18 cellular contexts compared by ENCODE assay signal in genomic region chr12:131794061-131794460, GRCh38. TPM values are rescaled to one million over a fixed set of nuclear protein-coding genes. Genes with fewer than 3 reads are reported as not detected.
DNase-seq lines count a peak whose midpoint lies in the region; ATAC-seq and TF ChIP-seq lines count a peak whose summit lies in the region.
"Had no signal": no experiment of that assay in that cellular context is flagged by ENCODE, and none has a peak within 500 bp of the region (broad histone marks: within the 10 kb centered on the region; RNA-seq: fewer than 3 reads in every experiment).

No MANE protein-coding gene starts in this region.

- H3K4me3 ChIP-seq in GM23338 (no peak overlapping the region), dorsolateral prefrontal cortex (no peak overlapping the region), heart right ventricle (no peak overlapping the region), mucosa of descending colon (no peak overlapping the region)
- H3K4me3 ChIP-seq: Peyer's patch, SJCRH30 had no signal

- no peaks in the 10 kb centered on the region for H3K9me3 ChIP-seq in T-helper 17 cell (ENCODE audit: control insufficient read depth, low read length, poor library complexity, severe bottlenecking)
- no peaks in the 10 kb centered on the region for H3K9me3 ChIP-seq in heart right ventricle
- H3K9me3 ChIP-seq in mucosa of descending colon = no peaks in the 10 kb centered on the region
- H3K9me3 ChIP-seq: Peyer's patch, SJCRH30 had no signal

- H3K79me2 ChIP-seq in GM23338 (replicated peaks; ENCODE audit: insufficient read depth) = no peaks in the 10 kb centered on the region

- no peak overlapping the region; the same call in 2 of the 3 replicates for H3K4me3 Mint-ChIP-seq in GM23338
- H3K4me3 Mint-ChIP-seq in T-helper 17 cell = no peak overlapping the region
- no peak overlapping the region for H3K4me3 Mint-ChIP-seq in stimulated activated naive CD8-positive, alpha-beta T cell treated with anti-CD3 and anti-CD28 coated beads, Interleukin-15, amount 100 ng/mL, for 72 hours
- H3K4me3 Mint-ChIP-seq: CD8-positive, alpha-beta T cell had no signal

- TF ChIP-seq CTCF in GM23338 (conservative IDR thresholded peaks at IDR 0.05; ENCODE audit: low read depth in 2 of 2) (no peak), dorsolateral prefrontal cortex (IDR thresholded peaks at IDR 0.05 in 54 of 56, conservative IDR thresholded peaks at IDR 0.05 in 2 of 56; ENCODE audit: low read depth in 1 of 56, partially characterized antibody in 56 of 56) (no peak), heart right ventricle (IDR thresholded peaks at IDR 0.05) (no peak), mucosa of descending colon (IDR thresholded peaks at IDR 0.05) (no peak)

- H3K27me3 ChIP-seq in GM23338 (ENCODE audit: insufficient read depth) (no peaks in the 10 kb centered on the region), dorsolateral prefrontal cortex (no peaks in the 10 kb centered on the region), heart right ventricle (no peaks in the 10 kb centered on the region)
- H3K27me3 ChIP-seq: Peyer's patch, SJCRH30 had no signal

- DNase-seq in GM23338 (ENCODE audit: low spot score) (no peak), T-helper 17 cell (no peak), dorsolateral prefrontal cortex (no peak), heart right ventricle (no peak), mucosa of descending colon (no peak)
- no peak for DNase-seq in stimulated activated naive CD8-positive, alpha-beta T cell treated with anti-CD3 and anti-CD28 coated beads, Interleukin-15, amount 100 ng/mL, for 72 hours
- DNase-seq in stimulated activated CD4-positive, alpha-beta T cell treated with anti-CD3 and anti-CD28 coated beads, Interleukin-1b, Interleukin-23, amount 100 ng/mL, for 48 hours = no peak
- DNase-seq: CD8-positive, alpha-beta T cell; NCI-H1105; NCI-H146; NCI-H2029; NCI-H2227 treated with DMSO at 0.1 percent for 48 hours; NCI-H510A treated with DMSO at 0.1 percent for 48 hours; NCI-H748 treated with DMSO at 0.1 percent for 48 hours; SJCRH30 had no signal

- peak overlapping the region; percentile 49; the same call in 1 of the 2 replicates for H3K27ac Mint-ChIP-seq in GM23338
- H3K27ac Mint-ChIP-seq in T-helper 17 cell = peak overlapping the region; percentile 37
- H3K27ac Mint-ChIP-seq in stimulated activated naive CD8-positive, alpha-beta T cell treated with anti-CD3 and anti-CD28 coated beads, Interleukin-15, amount 100 ng/mL, for 72 hours = peak overlapping the region; percentile 61 to 82
- H3K27ac Mint-ChIP-seq: CD8-positive, alpha-beta T cell had no signal

- peaks cover 17% of the 10 kb centered on the region for H3F3A ChIP-seq in GM23338 (replicated peaks; ENCODE audit: low read depth)

- intact Hi-C loops in dorsolateral prefrontal cortex (cut with DNase I) = no loop called here
- intact Hi-C loops in heart right ventricle (cut with DNase I) = no loop called here
- intact Hi-C loops in mucosa of descending colon (cut with DNase I, micrococcal nuclease) = no loop called here

- H3K9me3 Mint-ChIP-seq in GM23338 = no peaks in the 10 kb centered on the region; the same call in 2 of the 3 replicates
- no peaks in the 10 kb centered on the region for H3K9me3 Mint-ChIP-seq in stimulated activated naive CD8-positive, alpha-beta T cell treated with anti-CD3 and anti-CD28 coated beads, Interleukin-15, amount 100 ng/mL, for 72 hours
- H3K9me3 Mint-ChIP-seq: CD8-positive, alpha-beta T cell had no signal

- no peak overlapping the region for H3K4me2 ChIP-seq in GM23338
- H3K4me2 ChIP-seq: KMS-11 had no signal

- H3K27ac ChIP-seq in GM23338 (ENCODE audit: low read depth) (peak overlapping the region; percentile 79), dorsolateral prefrontal cortex (peak overlapping the region in 54 of 59 donors; percentile 5 to 83 (median 65)), heart right ventricle (no peak overlapping the region)
- H3K27ac ChIP-seq: HL-60, KMS-11, Peyer's patch, SJCRH30 had no signal

- H3K27me3 Mint-ChIP-seq in GM23338 (ENCODE audit: insufficient read depth, low read depth, poor library complexity) = peaks cover 20% of the 10 kb centered on the region
- H3K27me3 Mint-ChIP-seq in T-helper 17 cell = no peaks in the 10 kb centered on the region
- H3K27me3 Mint-ChIP-seq in stimulated activated naive CD8-positive, alpha-beta T cell treated with anti-CD3 and anti-CD28 coated beads, Interleukin-15, amount 100 ng/mL, for 72 hours = no peaks in the 10 kb centered on the region

- peaks cover 20% of the 10 kb centered on the region for H3K4me1 ChIP-seq in GM23338 (ENCODE audit: insufficient read depth)
- H3K4me1 ChIP-seq in heart right ventricle = no peaks in the 10 kb centered on the region
- no peaks in the 10 kb centered on the region for H3K4me1 ChIP-seq in mucosa of descending colon (ENCODE audit: low read depth)
- H3K4me1 ChIP-seq: Peyer's patch, SJCRH30 had no signal

- no peak for ATAC-seq in GM23338
- no peak for ATAC-seq in T-helper 17 cell
- ATAC-seq in stimulated activated naive CD8-positive, alpha-beta T cell treated with anti-CD3 and anti-CD28 coated beads, Interleukin-15, amount 100 ng/mL, for 72 hours = no peak
- ATAC-seq in heart right ventricle = no peak
- ATAC-seq in mucosa of descending colon = no peak
- ATAC-seq: CD8-positive, alpha-beta T cell had no signal

- H4K20me1 ChIP-seq in GM23338 (replicated peaks; ENCODE audit: insufficient read depth) = no peaks in the 10 kb centered on the region; the same call in 1 of the 2 replicates

- WGBS in heart right ventricle, 2 donors = 95 to 98% methylated on average over 7 of the region's 7 CpGs

- no peaks in the 10 kb centered on the region for H3K9me2 ChIP-seq in GM23338 (ENCODE audit: insufficient read depth)

- H3K4me1 Mint-ChIP-seq in GM23338 = peaks cover 36% of the 10 kb centered on the region
- H3K4me1 Mint-ChIP-seq in T-helper 17 cell = peaks cover 11% of the 10 kb centered on the region
- no peaks in the 10 kb centered on the region for H3K4me1 Mint-ChIP-seq in stimulated activated naive CD8-positive, alpha-beta T cell treated with anti-CD3 and anti-CD28 coated beads, Interleukin-15, amount 100 ng/mL, for 72 hours

- H3K36me3 Mint-ChIP-seq in GM23338 (ENCODE audit: low read depth) (peaks cover 72% of the 10 kb centered on the region), T-helper 17 cell (ENCODE audit: low read depth) (peaks cover 9% of the 10 kb centered on the region)

- H2AFZ ChIP-seq in GM23338 = no peak overlapping the region

- H3K36me3 ChIP-seq in GM23338 (ENCODE audit: insufficient read depth) (peaks cover 5% of the 10 kb centered on the region), heart right ventricle (peaks cover 0 to 95% (median 38%) of the 10 kb centered on the region in 9 donors), mucosa of descending colon (ENCODE audit: low read depth) (peaks cover 4% of the 10 kb centered on the region)

TF ChIP-seq in GM23338, 12 proteins besides CTCF, POLR2A, EP300 and RAD21 (continues in another document):
- TF ChIP-seq REST (IDR thresholded peaks at IDR 0.05; ENCODE audit: unreplicated experiment) = no peak

RNA-seq across cellular contexts. Expression of gene MMP17, which starts 34.1 kb away (rescaled TPM):
- 26.8 and 48.5 TPM in 2 replicates for total RNA-seq in GM23338 (2014; rRNA removed; shearing (Covaris generic))
- polyA plus RNA-seq in GM23338 (2016; fragmentation: Nextera tagmentation; extraction: Ambion mirVana) (10.4 and 16.9 TPM in 2 replicates), heart right ventricle (1 to 10 TPM; 2.3 to 3.7 TPM)
- total RNA-seq in T-helper 17 cell (1 to 10 TPM in 1 of 2 donors, not detected in 1; 2.5 TPM), dorsolateral prefrontal cortex (100 to 1,000 TPM in 2 of 120 experiments, 10 to 100 TPM in 118; 25.5 to 119 (median 63.2) TPM), heart right ventricle (1 to 10 TPM in 4 of 10 donors, under 1 TPM in 5, not detected in 1; 0.28 to 1.4 (median 0.97) TPM), mucosa of descending colon (1 to 10 TPM; 1.1 to 5.3 (median 1.4) TPM)

Comparison
In these comparisons a context has a peak if more than half of its experiments do, and no peak if none do; other contexts are left out.
1. H3K27ac ChIP-seq: peak in GM23338 (single experiment) and dorsolateral prefrontal cortex (54 of 59); none in heart right ventricle (0 of 10).
2. Peak in every context shown above with its lines, with median percentiles within 50 percentile points of each other: H3K27ac Mint-ChIP-seq.